8 cellular contexts compared by ENCODE assay signal in the genomic region with DNA sequence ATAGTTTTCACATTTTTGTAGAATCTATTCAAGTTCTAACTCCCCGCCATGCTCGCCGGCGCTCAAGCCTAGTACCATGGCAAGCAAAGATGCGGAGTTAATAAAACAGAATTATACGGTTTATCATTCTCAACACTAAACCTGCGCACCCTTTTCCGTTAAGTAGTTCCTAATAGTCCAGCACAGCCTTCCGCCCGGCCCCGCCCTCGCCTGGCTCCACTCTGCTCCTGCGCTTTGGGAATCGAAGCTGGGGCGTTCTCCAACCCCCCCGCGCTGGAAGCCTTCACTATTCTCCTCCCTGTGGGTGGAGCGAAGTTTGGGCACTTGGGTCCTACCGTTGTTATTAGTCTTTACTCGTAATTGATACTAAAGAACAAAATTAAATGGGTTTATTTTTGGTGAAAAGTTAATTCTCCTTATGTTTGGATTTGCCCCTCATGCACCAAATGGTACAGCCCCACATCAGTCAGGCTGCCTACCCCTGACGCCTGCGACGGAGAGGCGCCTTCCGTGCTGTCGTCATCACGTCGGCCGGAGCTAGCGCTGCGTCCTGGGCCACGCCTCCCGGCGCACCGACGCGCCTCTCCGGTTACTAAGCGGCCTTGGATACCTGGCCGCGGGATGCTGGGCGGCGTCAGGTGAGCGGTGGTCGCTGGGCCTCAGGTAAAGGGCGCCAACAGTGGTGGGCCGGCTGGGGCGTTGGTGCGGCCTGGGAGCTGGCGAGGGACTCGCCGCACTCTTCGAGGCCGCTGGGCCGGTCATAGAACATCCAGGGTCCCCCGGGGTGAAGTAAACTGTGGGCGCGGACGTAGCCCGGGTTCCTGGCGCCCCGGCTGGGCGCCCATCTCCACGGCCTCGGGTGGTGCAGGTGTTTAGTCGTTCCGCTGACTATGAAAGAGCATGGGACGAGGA. TPM values are rescaled to one million over a fixed set of nuclear protein-coding genes. Genes with fewer than 3 reads are reported as not detected.
DNase-seq lines count a peak whose midpoint lies in the region; ATAC-seq and TF ChIP-seq lines count a peak whose summit lies in the region.

A gene with protein sequence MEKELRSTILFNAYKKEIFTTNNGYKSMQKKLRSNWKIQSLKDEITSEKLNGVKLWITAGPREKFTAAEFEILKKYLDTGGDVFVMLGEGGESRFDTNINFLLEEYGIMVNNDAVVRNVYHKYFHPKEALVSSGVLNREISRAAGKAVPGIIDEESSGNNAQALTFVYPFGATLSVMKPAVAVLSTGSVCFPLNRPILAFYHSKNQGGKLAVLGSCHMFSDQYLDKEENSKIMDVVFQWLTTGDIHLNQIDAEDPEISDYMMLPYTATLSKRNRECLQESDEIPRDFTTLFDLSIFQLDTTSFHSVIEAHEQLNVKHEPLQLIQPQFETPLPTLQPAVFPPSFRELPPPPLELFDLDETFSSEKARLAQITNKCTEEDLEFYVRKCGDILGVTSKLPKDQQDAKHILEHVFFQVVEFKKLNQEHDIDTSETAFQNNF (plus strand): TSS at position 546 of the 912 bp plus-strand sequence. CDS start 3,762 bp downstream, outside the sequence.

- DNase-seq in GM12865 (ENCODE audit: low read depth), result peak; percentile 95
- peak; percentile 88 for DNase-seq in NCI-H1436 (lab: John Stamatoyannopoulos, UW)
- DNase-seq in T follicular helper cell (ENCODE audit: low read depth), result peak; percentile 80
- DNase-seq in cardiac septum (ENCODE audit: low spot score), result peak; percentile 97
- peak; percentile 94 for DNase-seq in pons (ENCODE audit: low spot score)
- DNase-seq in type B pancreatic cell (ENCODE audit: extremely low spot score, unreplicated experiment), result peak; percentile 90

- peak within 1 kb of the TSS; percentile 31 for H3K27ac ChIP-seq in adipose tissue (ENCODE audit: low read depth, low read length)

- peaks cover 12% of the 10 kb centered on the region for H3K36me3 Mint-ChIP-seq in type B pancreatic cell

- intact Hi-C loops in cardiac septum (cut with DNase I), result loop anchor here (5.0 to 10.0 kb wide), 2 partner anchors 53 to 136 kb away; a partner anchor contains a TSS

- H3K4me3 Mint-ChIP-seq in type B pancreatic cell, result peak within 1 kb of the TSS; percentile 94

- peak within 1 kb of the TSS; percentile 92 for H3K4me3 ChIP-seq in GM12865 (ENCODE audit: low read depth, low read length)

- WGBS in adipose tissue, 3 donors, result 0% methylated on average over 68 of the region's 68 CpGs

- TF ChIP-seq CTCF in GM12865 (IDR thresholded peaks at IDR 0.05; ENCODE audit: insufficient read depth, low read depth, low read length, missing control alignments) (no peak), type B pancreatic cell (conservative IDR thresholded peaks at IDR 0.05) (no peak)

- ATAC-seq in HG02763 (IDR thresholded peaks at IDR 0.05; ENCODE audit: unreplicated experiment), result peak; percentile 97

- H3K27ac Mint-ChIP-seq in type B pancreatic cell, result peak within 1 kb of the TSS; percentile 99

- peaks cover 19% of the 10 kb centered on the region for H3K4me1 Mint-ChIP-seq in type B pancreatic cell (ENCODE audit: unreplicated experiment)

- H3K9me3 Mint-ChIP-seq in type B pancreatic cell, result no peaks in the 10 kb centered on the region

- no peaks in the 10 kb centered on the region for H3K27me3 Mint-ChIP-seq in type B pancreatic cell

RNA-seq across cellular contexts. Expression of the gene that starts here (rescaled TPM):
- polyA plus RNA-seq in adipose tissue, result 10 to 100 TPM; 11.5 to 34.6 (median 16.6) TPM
- total RNA-seq in cardiac septum (10.2 TPM), type B pancreatic cell (ENCODE audit: low replicate concordance) (28.1 and 47.0 TPM in 2 replicates)

Comparison
In these comparisons a context has a peak if more than half of its experiments do, and no peak if none do; other contexts are left out.
1. Peak in every context shown above with its lines: DNase-seq, ATAC-seq, H3K4me3 ChIP-seq and H3K27ac ChIP-seq.